ENCODE assay signal across 8 cellular contexts in the genomic region with DNA sequence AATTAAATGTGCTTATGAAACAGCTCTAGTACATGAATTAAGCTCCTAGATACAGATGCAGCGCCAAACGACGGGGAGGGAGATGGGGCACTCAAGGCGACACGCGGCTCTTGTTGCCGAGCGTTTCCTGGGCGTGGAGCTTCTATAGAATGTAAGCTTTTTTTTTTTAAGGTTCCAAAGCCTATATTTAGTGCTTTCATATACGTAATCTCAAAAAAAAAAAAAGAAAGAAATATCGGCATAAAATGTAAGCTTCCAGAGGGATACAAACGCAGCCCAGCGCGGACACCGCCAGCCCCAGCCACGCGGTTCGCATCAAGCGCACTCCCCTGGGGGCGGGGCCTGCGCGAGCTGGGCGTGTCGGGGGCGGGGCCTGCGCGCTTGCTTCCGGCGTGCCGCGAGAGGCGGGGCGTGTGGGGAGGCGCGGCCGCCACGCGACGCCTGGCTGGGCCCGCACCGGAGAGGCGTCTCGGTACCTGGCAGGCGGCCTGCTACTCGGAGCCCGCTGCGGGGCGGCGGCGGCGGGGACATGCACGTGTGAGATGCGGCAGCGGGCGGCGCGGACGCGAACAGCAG. TPM values are rescaled to one million over a fixed set of nuclear protein-coding genes. Genes with fewer than 3 reads are reported as not detected.
DNase-seq lines count a peak whose midpoint lies in the region; ATAC-seq and TF ChIP-seq lines count a peak whose summit lies in the region.

A gene with protein sequence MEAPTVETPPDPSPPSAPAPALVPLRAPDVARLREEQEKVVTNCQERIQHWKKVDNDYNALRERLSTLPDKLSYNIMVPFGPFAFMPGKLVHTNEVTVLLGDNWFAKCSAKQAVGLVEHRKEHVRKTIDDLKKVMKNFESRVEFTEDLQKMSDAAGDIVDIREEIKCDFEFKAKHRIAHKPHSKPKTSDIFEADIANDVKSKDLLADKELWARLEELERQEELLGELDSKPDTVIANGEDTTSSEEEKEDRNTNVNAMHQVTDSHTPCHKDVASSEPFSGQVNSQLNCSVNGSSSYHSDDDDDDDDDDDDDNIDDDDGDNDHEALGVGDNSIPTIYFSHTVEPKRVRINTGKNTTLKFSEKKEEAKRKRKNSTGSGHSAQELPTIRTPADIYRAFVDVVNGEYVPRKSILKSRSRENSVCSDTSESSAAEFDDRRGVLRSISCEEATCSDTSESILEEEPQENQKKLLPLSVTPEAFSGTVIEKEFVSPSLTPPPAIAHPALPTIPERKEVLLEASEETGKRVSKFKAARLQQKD (plus strand): TSS at position 412 of the 576 bp plus-strand sequence. CDS start 309 bp downstream, outside the sequence.

- peak; percentile 80 for ATAC-seq in GM21423 (IDR thresholded peaks at IDR 0.05; ENCODE audit: unreplicated experiment)

- H3K79me2 ChIP-seq in OCI-LY1 (ENCODE audit: insufficient read depth, low read length) = peaks cover 42% of the 10 kb centered on the region

- H2AFZ ChIP-seq in OCI-LY1 (ENCODE audit: low read length) = no peak within 1 kb of the TSS

- H3K9me3 ChIP-seq in HUES64 (ENCODE audit: insufficient read depth, low read depth, low read length) (no peaks in the 10 kb centered on the region), OCI-LY1 (ENCODE audit: low read length) (no peaks in the 10 kb centered on the region)

- H3K4me2 ChIP-seq in OCI-LY1 (ENCODE audit: low read length) = peak within 1 kb of the TSS; percentile 90

- peak; percentile 81 for DNase-seq in Caki2 (ENCODE audit: low read depth)
- peak; percentile 99 for DNase-seq in activated CD8-positive, alpha-beta memory T cell treated with anti-CD3 and anti-CD28 coated beads, Interleukin-2, amount 50 U/mL, for 48 hours
- DNase-seq in epithelial cell of esophagus (ENCODE audit: low read depth) = peak; percentile 91
- peak; percentile 92 for DNase-seq in mucosa of gallbladder (ENCODE audit: low spot score)
- DNase-seq in stimulated activated CD8-positive, alpha-beta memory T cell treated with anti-CD3 and anti-CD28 coated beads, Interleukin-4, amount 100 ng/mL, for 1 hour (ENCODE audit: low read depth in 2 of 2, low spot score in 1 of 2) = peak; percentile 83 to 89

- TF ChIP-seq CTCF in OCI-LY1 (IDR thresholded peaks at IDR 0.05; ENCODE audit: low read length) (no peak), epithelial cell of esophagus (IDR thresholded peaks at IDR 0.05; ENCODE audit: insufficient read depth, low read depth, low read length, missing control alignments) (no peak)

- H3K9ac ChIP-seq in HUES64 (ENCODE audit: low read depth, low read length) (peak within 1 kb of the TSS; percentile 80), OCI-LY1 (ENCODE audit: low read length) (peak within 1 kb of the TSS; percentile 92)

- H3K9me2 ChIP-seq in OCI-LY1 (ENCODE audit: low read depth, low read length) = no peaks in the 10 kb centered on the region

- H3F3A ChIP-seq in OCI-LY1 (ENCODE audit: insufficient read depth, low read length) = no peaks in the 10 kb centered on the region

- H3K36me3 ChIP-seq in HUES64 (ENCODE audit: insufficient read depth, low read length) (no peaks in the 10 kb centered on the region), OCI-LY1 (ENCODE audit: insufficient read depth, low read length) (peaks cover 4% of the 10 kb centered on the region; the same call in 1 of the 2 replicates)

- under 1% methylated on average over 57 of the region's 59 CpGs for WGBS in HUES64

- no peaks in the 10 kb centered on the region for H4K20me1 ChIP-seq in OCI-LY1 (ENCODE audit: insufficient read depth, low read length)

- in situ Hi-C loops in Caki2 (cut with HindIII; ENCODE audit: low pct_unique_long_range_greater_than_20kb, low sequenced_read_pairs) = loop anchor here (25.0 kb wide), 1 partner anchor 330 kb away; a partner anchor contains a TSS

- H3K27ac ChIP-seq in HUES64 (ENCODE audit: low read depth, low read length) = peak within 1 kb of the TSS; percentile 67
- H3K27ac ChIP-seq in OCI-LY1 (ENCODE audit: low read depth, low read length, poor library complexity, severe bottlenecking) = peak within 1 kb of the TSS; percentile 52

- H3K27me3 ChIP-seq in HUES64 (ENCODE audit: insufficient read depth, low read length) (peaks cover 14% of the 10 kb centered on the region), OCI-LY1 (ENCODE audit: insufficient read depth, low read length) (no peaks in the 10 kb centered on the region)

- H3K4me3 ChIP-seq in HUES64 (ENCODE audit: low read length) = peak within 1 kb of the TSS; percentile 90
- peak within 1 kb of the TSS; percentile 91 for H3K4me3 ChIP-seq in OCI-LY1 (ENCODE audit: low read depth, low read length, poor library complexity, severe bottlenecking)
- H3K4me3 ChIP-seq in epithelial cell of esophagus (ENCODE audit: low read length) = peak within 1 kb of the TSS; percentile 82

- H3K4me1 ChIP-seq in HUES64 (ENCODE audit: insufficient read depth, low read length) (0 out of 2 replicates have a peak, but pooled peaks cover 8% of the 10 kb centered on the region), OCI-LY1 (ENCODE audit: insufficient read depth, low read length, severe bottlenecking) (peaks cover 38% of the 10 kb centered on the region)

RNA-seq across cellular contexts. Expression of the gene that starts here (rescaled TPM):
- 47.4 and 68.7 TPM in 2 replicates for total RNA-seq in Caki2 (2014; rRNA removed; shearing (Covaris generic); ENCODE audit: low replicate concordance)
- 47.3 TPM for polyA plus RNA-seq in HUES64 (2013, experiment 1 of 2)
- 57.3 TPM for polyA plus RNA-seq in HUES64 (2013, experiment 2 of 2)
- 42.5 TPM for total RNA-seq in mucosa of gallbladder

Comparison
In these comparisons a context has a peak if more than half of its experiments do, and no peak if none do; other contexts are left out.
1. Peak in every context shown above with its lines: DNase-seq, ATAC-seq, H3K4me3 ChIP-seq and H3K27ac ChIP-seq.